Comparison of ENCODE assay signal across 29 cellular contexts in genomic region chr14:98612434-98613200, GRCh38.
"Had no signal": no experiment of that assay in that cellular context is flagged by ENCODE, and none has a peak within 500 bp of the region (broad histone marks: within the 10 kb centered on the region; RNA-seq: fewer than 3 reads in every experiment).

No MANE protein-coding gene starts in this region.

- H3K4me1 Mint-ChIP-seq: activated CD4-positive, alpha-beta memory T cell treated with anti-CD3 and anti-CD28 coated beads, Interleukin-2, amount 10 ng/mL, durations not matched to agents 7 days and 5 days; activated CD4-positive, alpha-beta T cell treated with anti-CD3 and anti-CD28 coated beads, Interleukin-2, amount 10 ng/mL, durations not matched to agents 7 days and 5 days; activated T-helper 17 cell treated with anti-CD3 and anti-CD28 coated beads, Interleukin-2, amount 50 U/mL, for 72 hours; naive B cell; nephron progenitor cell; stimulated activated effector memory CD8-positive, alpha-beta T cell treated with anti-CD3 and anti-CD28 coated beads, Interleukin-12 subunit alpha, Interleukin-12 subunit beta, amount 100 ng/mL, for 72 hours had no signal

- H3K27me3 Mint-ChIP-seq: activated CD4-positive, alpha-beta memory T cell treated with anti-CD3 and anti-CD28 coated beads, Interleukin-2, amount 10 ng/mL, durations not matched to agents 7 days and 5 days; activated CD4-positive, alpha-beta T cell treated with anti-CD3 and anti-CD28 coated beads, Interleukin-2, amount 10 ng/mL, durations not matched to agents 7 days and 5 days; activated T-helper 17 cell treated with anti-CD3 and anti-CD28 coated beads, Interleukin-2, amount 50 U/mL, for 72 hours; naive B cell; stimulated activated naive CD8-positive, alpha-beta T cell treated with anti-CD3 and anti-CD28 coated beads, Interleukin-15, Interleukin-2, amounts not matched to agents 100 ng/mL and 50 ng/mL, for 24 hours had no signal

- ATAC-seq: activated CD4-positive, CD25-positive, alpha-beta regulatory T cell treated with anti-CD3 and anti-CD28 coated beads, Interleukin-2, amount 50 U/mL, for 24 hours; activated naive CD4-positive, alpha-beta T cell treated with anti-CD3 and anti-CD28 coated beads, Interleukin-2, amount 50 U/mL, for 72 hours; activated T-cell treated with anti-CD3 and anti-CD28 coated beads, Interleukin-2, amount 50 U/mL, for 4 hours; activated T-helper 17 cell treated with anti-CD3 and anti-CD28 coated beads, Interleukin-2, amount 50 U/mL, for 72 hours; gastrocnemius medialis; stimulated activated effector memory CD8-positive, alpha-beta T cell treated with anti-CD3 and anti-CD28 coated beads, Interleukin-12 subunit alpha, Interleukin-12 subunit beta, amount 100 ng/mL, for 72 hours had no signal

- DNase-seq: activated CD4-positive, alpha-beta memory T cell treated with anti-CD3 and anti-CD28 coated beads, Interleukin-2, amount 10 ng/mL, durations not matched to agents 7 days and 5 days; activated CD4-positive, alpha-beta T cell treated with anti-CD3 and anti-CD28 coated beads, Interleukin-2, amount 10 ng/mL, durations not matched to agents 7 days and 5 days; activated CD8-positive, alpha-beta memory T cell treated with anti-CD3 and anti-CD28 coated beads, Interleukin-2, amount 50 U/mL, for 48 hours; activated gamma-delta T cell treated with Interleukin-2 at 50 U/mL for 16 hours; activated T-cell treated with anti-CD3 and anti-CD28 coated beads, Interleukin-2, amount 50 U/mL, for 4 hours; cerebellar nuclear complex; colonic mucosa; effector CD8-positive, alpha-beta T cell; gastrocnemius medialis; glutamatergic neuron; islet precursor cell; left ventricle myocardium inferior; mammary epithelial cell; naive B cell; nephron progenitor cell; ovary; sigmoid colon; small intestine; stimulated activated CD4-positive, alpha-beta T cell treated with anti-CD3 and anti-CD28 coated beads, Interleukin-4, amount 100 ng/mL, for 24 hours; T-helper 9 cell; upper lobe of left lung; WERI-Rb-1 had no signal

- H3K36me3 Mint-ChIP-seq: activated naive CD4-positive, alpha-beta T cell treated with anti-CD3 and anti-CD28 coated beads, Interleukin-2, amount 50 U/mL, for 72 hours; mesothelial cell of epicardium; naive B cell; stimulated activated effector memory CD8-positive, alpha-beta T cell treated with anti-CD3 and anti-CD28 coated beads, Interleukin-12 subunit alpha, Interleukin-12 subunit beta, amount 100 ng/mL, for 72 hours had no signal

- H3K4me3 Mint-ChIP-seq: activated CD4-positive, alpha-beta memory T cell treated with anti-CD3 and anti-CD28 coated beads, Interleukin-2, amount 10 ng/mL, durations not matched to agents 7 days and 5 days; activated CD4-positive, alpha-beta T cell treated with anti-CD3 and anti-CD28 coated beads, Interleukin-2, amount 10 ng/mL, durations not matched to agents 7 days and 5 days; activated T-cell treated with anti-CD3 and anti-CD28 coated beads, Interleukin-2, amount 50 U/mL, for 4 hours; activated T-helper 17 cell treated with anti-CD3 and anti-CD28 coated beads, Interleukin-2, amount 50 U/mL, for 72 hours; mesothelial cell of epicardium; naive B cell; nephron progenitor cell; stimulated activated effector memory CD8-positive, alpha-beta T cell treated with anti-CD3 and anti-CD28 coated beads, Interleukin-12 subunit alpha, Interleukin-12 subunit beta, amount 100 ng/mL, for 72 hours; stimulated activated naive CD8-positive, alpha-beta T cell treated with anti-CD3 and anti-CD28 coated beads, Interleukin-15, Interleukin-2, amounts not matched to agents 100 ng/mL and 50 ng/mL, for 24 hours had no signal

- H3K9me3 Mint-ChIP-seq: activated CD4-positive, alpha-beta memory T cell treated with anti-CD3 and anti-CD28 coated beads, Interleukin-2, amount 10 ng/mL, durations not matched to agents 7 days and 5 days; activated T-cell treated with anti-CD3 and anti-CD28 coated beads, Interleukin-2, amount 50 U/mL, for 4 hours; stimulated activated effector memory CD8-positive, alpha-beta T cell treated with anti-CD3 and anti-CD28 coated beads, Interleukin-12 subunit alpha, Interleukin-12 subunit beta, amount 100 ng/mL, for 72 hours; stimulated activated naive CD8-positive, alpha-beta T cell treated with anti-CD3 and anti-CD28 coated beads, Interleukin-15, Interleukin-2, amounts not matched to agents 100 ng/mL and 50 ng/mL, for 24 hours had no signal

- H3K27ac Mint-ChIP-seq: activated CD4-positive, alpha-beta memory T cell treated with anti-CD3 and anti-CD28 coated beads, Interleukin-2, amount 10 ng/mL, durations not matched to agents 7 days and 5 days; activated CD4-positive, alpha-beta T cell treated with anti-CD3 and anti-CD28 coated beads, Interleukin-2, amount 10 ng/mL, durations not matched to agents 7 days and 5 days; activated naive CD4-positive, alpha-beta T cell treated with anti-CD3 and anti-CD28 coated beads, Interleukin-2, amount 50 U/mL, for 72 hours; activated T-helper 17 cell treated with anti-CD3 and anti-CD28 coated beads, Interleukin-2, amount 50 U/mL, for 72 hours; mesothelial cell of epicardium; naive B cell; nephron progenitor cell; progenitor cell of endocrine pancreas; stimulated activated effector memory CD8-positive, alpha-beta T cell treated with anti-CD3 and anti-CD28 coated beads, Interleukin-12 subunit alpha, Interleukin-12 subunit beta, amount 100 ng/mL, for 72 hours; stimulated activated naive CD8-positive, alpha-beta T cell treated with anti-CD3 and anti-CD28 coated beads, Interleukin-15, Interleukin-2, amounts not matched to agents 100 ng/mL and 50 ng/mL, for 24 hours had no signal
